Comparison of ENCODE assay signal across 1 cellular context in the genomic region with DNA sequence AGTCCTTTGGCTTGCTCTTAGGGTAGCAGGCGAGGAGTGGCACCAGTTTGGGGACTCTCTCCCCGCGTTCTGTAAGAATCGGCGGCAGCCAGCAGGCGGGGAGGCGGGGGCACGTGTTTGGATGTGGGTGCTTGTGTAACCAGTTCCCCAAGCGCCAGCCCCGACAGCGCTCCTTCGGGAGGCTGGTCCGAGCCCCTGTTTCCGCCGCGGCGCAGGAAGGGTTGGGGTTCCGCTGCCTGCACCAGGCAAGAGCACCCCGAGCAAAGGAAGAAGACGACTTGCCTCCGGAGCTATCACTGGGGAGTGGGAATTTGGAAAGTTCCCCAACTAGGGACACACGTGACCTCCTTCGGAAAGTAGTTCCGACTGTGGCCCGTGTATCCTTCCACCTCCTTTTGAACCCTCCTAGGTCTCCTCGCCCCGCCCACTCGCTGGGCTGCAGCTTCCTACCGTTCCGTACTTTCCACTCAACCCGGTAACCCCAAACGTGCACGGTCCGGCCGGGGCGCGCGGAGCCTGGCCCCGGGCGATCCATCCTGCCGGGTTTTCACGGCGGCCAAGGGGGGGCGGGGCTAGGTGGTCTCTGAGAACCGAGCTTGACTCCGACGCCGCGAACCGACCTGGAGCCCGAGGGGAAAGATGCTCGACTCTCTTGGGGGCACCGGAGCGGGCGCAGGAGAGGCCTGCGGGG.
TF ChIP-seq lines count a peak whose summit lies in the region.

No MANE protein-coding gene starts in this region.

TF ChIP-seq in HepG2, 621 proteins besides CTCF, POLR2A, EP300 and RAD21 (continued from another document and continues in another):
- TF ChIP-seq, protein P1, sequence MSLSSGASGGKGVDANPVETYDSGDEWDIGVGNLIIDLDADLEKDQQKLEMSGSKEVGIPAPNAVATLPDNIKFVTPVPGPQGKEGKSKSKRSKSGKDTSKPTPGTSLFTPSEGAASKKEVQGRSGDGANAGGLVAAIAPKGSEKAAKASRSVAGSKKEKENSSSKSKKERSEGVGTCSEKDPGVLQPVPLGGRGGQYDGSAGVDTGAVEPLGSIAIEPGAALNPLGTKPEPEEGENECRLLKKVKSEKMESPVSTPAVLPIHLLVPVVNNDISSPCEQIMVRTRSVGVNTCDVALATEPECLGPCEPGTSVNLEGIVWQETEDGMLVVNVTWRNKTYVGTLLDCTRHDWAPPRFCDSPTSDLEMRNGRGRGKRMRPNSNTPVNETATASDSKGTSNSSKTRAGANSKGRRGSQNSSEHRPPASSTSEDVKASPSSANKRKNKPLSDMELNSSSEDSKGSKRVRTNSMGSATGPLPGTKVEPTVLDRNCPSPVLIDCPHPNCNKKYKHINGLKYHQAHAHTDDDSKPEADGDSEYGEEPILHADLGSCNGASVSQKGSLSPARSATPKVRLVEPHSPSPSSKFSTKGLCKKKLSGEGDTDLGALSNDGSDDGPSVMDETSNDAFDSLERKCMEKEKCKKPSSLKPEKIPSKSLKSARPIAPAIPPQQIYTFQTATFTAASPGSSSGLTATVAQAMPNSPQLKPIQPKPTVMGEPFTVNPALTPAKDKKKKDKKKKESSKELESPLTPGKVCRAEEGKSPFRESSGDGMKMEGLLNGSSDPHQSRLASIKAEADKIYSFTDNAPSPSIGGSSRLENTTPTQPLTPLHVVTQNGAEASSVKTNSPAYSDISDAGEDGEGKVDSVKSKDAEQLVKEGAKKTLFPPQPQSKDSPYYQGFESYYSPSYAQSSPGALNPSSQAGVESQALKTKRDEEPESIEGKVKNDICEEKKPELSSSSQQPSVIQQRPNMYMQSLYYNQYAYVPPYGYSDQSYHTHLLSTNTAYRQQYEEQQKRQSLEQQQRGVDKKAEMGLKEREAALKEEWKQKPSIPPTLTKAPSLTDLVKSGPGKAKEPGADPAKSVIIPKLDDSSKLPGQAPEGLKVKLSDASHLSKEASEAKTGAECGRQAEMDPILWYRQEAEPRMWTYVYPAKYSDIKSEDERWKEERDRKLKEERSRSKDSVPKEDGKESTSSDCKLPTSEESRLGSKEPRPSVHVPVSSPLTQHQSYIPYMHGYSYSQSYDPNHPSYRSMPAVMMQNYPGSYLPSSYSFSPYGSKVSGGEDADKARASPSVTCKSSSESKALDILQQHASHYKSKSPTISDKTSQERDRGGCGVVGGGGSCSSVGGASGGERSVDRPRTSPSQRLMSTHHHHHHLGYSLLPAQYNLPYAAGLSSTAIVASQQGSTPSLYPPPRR (CRISPR knock-in tag; IDR thresholded peaks at IDR 0.05; ENCODE audit: borderline replicate concordance) = peak; percentile 78
- 0 out of 2 replicates have a peak, but pooled peaks have one; percentile 51 for TF ChIP-seq ZNF589 (CRISPR knock-in tag; conservative IDR thresholded peaks at IDR 0.05)
- peak; percentile 77 for TF ChIP-seq ETV5 (CRISPR knock-in tag; IDR thresholded peaks at IDR 0.05; ENCODE audit: borderline replicate concordance)
- TF ChIP-seq ZNF652 (CRISPR knock-in tag; IDR thresholded peaks at IDR 0.05; ENCODE audit: borderline replicate concordance, low read depth) = peak; percentile 15; the same call in 1 of the 2 replicates
- no peak for TF ChIP-seq ZNF546 (CRISPR knock-in tag; conservative IDR thresholded peaks at IDR 0.05)
- TF ChIP-seq, protein P2, sequence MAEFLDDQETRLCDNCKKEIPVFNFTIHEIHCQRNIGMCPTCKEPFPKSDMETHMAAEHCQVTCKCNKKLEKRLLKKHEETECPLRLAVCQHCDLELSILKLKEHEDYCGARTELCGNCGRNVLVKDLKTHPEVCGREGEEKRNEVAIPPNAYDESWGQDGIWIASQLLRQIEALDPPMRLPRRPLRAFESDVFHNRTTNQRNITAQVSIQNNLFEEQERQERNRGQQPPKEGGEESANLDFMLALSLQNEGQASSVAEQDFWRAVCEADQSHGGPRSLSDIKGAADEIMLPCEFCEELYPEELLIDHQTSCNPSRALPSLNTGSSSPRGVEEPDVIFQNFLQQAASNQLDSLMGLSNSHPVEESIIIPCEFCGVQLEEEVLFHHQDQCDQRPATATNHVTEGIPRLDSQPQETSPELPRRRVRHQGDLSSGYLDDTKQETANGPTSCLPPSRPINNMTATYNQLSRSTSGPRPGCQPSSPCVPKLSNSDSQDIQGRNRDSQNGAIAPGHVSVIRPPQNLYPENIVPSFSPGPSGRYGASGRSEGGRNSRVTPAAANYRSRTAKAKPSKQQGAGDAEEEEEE (CRISPR knock-in tag; IDR thresholded peaks at IDR 0.05; ENCODE audit: borderline replicate concordance) = peak; percentile 91; the same call in 1 of the 2 replicates
- peak; percentile 82; the same call in 1 of the 2 replicates for TF ChIP-seq ZBTB20 (CRISPR knock-in tag; IDR thresholded peaks at IDR 0.05; ENCODE audit: borderline replicate concordance, low read depth)
- no peak for TF ChIP-seq PBX2 (CRISPR knock-in tag; IDR thresholded peaks at IDR 0.05)
- TF ChIP-seq ZNF776 (CRISPR knock-in tag; IDR thresholded peaks at IDR 0.05) = 0 out of 2 replicates have a peak, but pooled peaks have one; percentile 60
- TF ChIP-seq SSRP1 (CRISPR knock-in tag; IDR thresholded peaks at IDR 0.05) = no peak; the same call in 1 of the 2 replicates
- TF ChIP-seq KAT2B (IDR thresholded peaks at IDR 0.05; ENCODE audit: borderline replicate concordance, low read depth, low read length) = no peak
- no peak for TF ChIP-seq CC2D1A (CRISPR knock-in tag; IDR thresholded peaks at IDR 0.05)
- TF ChIP-seq ARHGAP35 (CRISPR knock-in tag; IDR thresholded peaks at IDR 0.05; ENCODE audit: borderline replicate concordance) = no peak
- TF ChIP-seq FOXO4 (CRISPR knock-in tag; conservative IDR thresholded peaks at IDR 0.05) = no peak
- peak; percentile 84 for TF ChIP-seq ZNF503 (CRISPR knock-in tag; IDR thresholded peaks at IDR 0.05)
- TF ChIP-seq GATAD2A (CRISPR knock-in tag; IDR thresholded peaks at IDR 0.05) = peak; percentile 86
- peak; percentile 91; the same call in 1 of the 2 replicates for TF ChIP-seq ARID2 (CRISPR knock-in tag; IDR thresholded peaks at IDR 0.05; ENCODE audit: borderline replicate concordance)
- TF ChIP-seq ZNF101 (CRISPR knock-in tag; IDR thresholded peaks at IDR 0.05; ENCODE audit: borderline replicate concordance, low read depth) = peak; percentile 92; the same call in 1 of the 2 replicates
- TF ChIP-seq KDM3A (CRISPR knock-in tag; IDR thresholded peaks at IDR 0.05; ENCODE audit: low read depth) = peak; percentile 99
- no peak for TF ChIP-seq ZBTB42 (CRISPR knock-in tag; IDR thresholded peaks at IDR 0.05)
- TF ChIP-seq CBX5 (CRISPR knock-in tag; IDR thresholded peaks at IDR 0.05; ENCODE audit: borderline replicate concordance) = peak; percentile 95; the same call in 1 of the 2 replicates
- peak; percentile 86; the same call in 1 of the 2 replicates for TF ChIP-seq ZNF337 (CRISPR knock-in tag; IDR thresholded peaks at IDR 0.05; ENCODE audit: borderline replicate concordance, low read depth)
- TF ChIP-seq, protein P3, sequence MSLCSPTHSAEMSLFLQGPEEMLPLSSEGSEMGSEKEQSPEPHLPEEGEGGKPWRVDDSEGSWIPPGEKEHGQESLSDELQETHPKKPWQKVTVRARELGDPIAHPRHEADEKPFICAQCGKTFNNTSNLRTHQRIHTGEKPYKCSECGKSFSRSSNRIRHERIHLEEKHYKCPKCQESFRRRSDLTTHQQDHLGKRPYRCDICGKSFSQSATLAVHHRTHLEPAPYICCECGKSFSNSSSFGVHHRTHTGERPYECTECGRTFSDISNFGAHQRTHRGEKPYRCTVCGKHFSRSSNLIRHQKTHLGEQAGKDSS (CRISPR knock-in tag; IDR thresholded peaks at IDR 0.05; ENCODE audit: borderline replicate concordance, low read depth) = peak; percentile 94; the same call in 1 of the 2 replicates
- TF ChIP-seq POLR2AphosphoS2 (IDR thresholded peaks at IDR 0.05; ENCODE audit: low read depth, low read length) = no peak
- peak; percentile 58; the same call in 1 of the 2 replicates for TF ChIP-seq ZNF180 (CRISPR knock-in tag; IDR thresholded peaks at IDR 0.05; ENCODE audit: borderline replicate concordance, low read depth)
- TF ChIP-seq, protein P4, sequence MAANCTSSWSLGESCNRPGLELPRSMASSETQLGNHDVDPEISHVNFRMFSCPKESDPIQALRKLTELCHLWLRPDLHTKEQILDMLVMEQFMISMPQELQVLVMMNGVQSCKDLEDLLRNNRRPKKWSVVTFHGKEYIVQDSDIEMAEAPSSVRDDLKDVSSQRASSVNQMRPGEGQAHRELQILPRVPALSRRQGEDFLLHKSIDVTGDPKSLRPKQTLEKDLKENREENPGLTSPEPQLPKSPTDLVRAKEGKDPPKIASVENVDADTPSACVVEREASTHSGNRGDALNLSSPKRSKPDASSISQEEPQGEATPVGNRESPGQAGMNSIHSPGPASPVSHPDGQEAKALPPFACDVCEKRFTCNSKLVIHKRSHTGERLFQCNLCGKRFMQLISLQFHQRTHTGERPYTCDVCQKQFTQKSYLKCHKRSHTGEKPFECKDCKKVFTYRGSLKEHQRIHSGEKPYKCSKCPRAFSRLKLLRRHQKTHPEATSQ (CRISPR knock-in tag; IDR thresholded peaks at IDR 0.05; ENCODE audit: borderline replicate concordance) = peak; percentile 63; the same call in 1 of the 2 replicates
- peak; percentile 85 for TF ChIP-seq ZMYM3 (CRISPR knock-in tag; IDR thresholded peaks at IDR 0.05)
- peak; percentile 86 for TF ChIP-seq GABPB1 (CRISPR knock-in tag; IDR thresholded peaks at IDR 0.05)
- 0 out of 2 replicates have a peak, but pooled peaks have one; percentile 56 for TF ChIP-seq NR0B2 (CRISPR knock-in tag; IDR thresholded peaks at IDR 0.05)
- TF ChIP-seq ZNF619 (CRISPR knock-in tag; IDR thresholded peaks at IDR 0.05) = no peak
- TF ChIP-seq SP4 (CRISPR knock-in tag; IDR thresholded peaks at IDR 0.05) = peak; percentile 96
- TF ChIP-seq ERF (CRISPR knock-in tag; IDR thresholded peaks at IDR 0.05) = peak; percentile 86
- TF ChIP-seq, protein P5, sequence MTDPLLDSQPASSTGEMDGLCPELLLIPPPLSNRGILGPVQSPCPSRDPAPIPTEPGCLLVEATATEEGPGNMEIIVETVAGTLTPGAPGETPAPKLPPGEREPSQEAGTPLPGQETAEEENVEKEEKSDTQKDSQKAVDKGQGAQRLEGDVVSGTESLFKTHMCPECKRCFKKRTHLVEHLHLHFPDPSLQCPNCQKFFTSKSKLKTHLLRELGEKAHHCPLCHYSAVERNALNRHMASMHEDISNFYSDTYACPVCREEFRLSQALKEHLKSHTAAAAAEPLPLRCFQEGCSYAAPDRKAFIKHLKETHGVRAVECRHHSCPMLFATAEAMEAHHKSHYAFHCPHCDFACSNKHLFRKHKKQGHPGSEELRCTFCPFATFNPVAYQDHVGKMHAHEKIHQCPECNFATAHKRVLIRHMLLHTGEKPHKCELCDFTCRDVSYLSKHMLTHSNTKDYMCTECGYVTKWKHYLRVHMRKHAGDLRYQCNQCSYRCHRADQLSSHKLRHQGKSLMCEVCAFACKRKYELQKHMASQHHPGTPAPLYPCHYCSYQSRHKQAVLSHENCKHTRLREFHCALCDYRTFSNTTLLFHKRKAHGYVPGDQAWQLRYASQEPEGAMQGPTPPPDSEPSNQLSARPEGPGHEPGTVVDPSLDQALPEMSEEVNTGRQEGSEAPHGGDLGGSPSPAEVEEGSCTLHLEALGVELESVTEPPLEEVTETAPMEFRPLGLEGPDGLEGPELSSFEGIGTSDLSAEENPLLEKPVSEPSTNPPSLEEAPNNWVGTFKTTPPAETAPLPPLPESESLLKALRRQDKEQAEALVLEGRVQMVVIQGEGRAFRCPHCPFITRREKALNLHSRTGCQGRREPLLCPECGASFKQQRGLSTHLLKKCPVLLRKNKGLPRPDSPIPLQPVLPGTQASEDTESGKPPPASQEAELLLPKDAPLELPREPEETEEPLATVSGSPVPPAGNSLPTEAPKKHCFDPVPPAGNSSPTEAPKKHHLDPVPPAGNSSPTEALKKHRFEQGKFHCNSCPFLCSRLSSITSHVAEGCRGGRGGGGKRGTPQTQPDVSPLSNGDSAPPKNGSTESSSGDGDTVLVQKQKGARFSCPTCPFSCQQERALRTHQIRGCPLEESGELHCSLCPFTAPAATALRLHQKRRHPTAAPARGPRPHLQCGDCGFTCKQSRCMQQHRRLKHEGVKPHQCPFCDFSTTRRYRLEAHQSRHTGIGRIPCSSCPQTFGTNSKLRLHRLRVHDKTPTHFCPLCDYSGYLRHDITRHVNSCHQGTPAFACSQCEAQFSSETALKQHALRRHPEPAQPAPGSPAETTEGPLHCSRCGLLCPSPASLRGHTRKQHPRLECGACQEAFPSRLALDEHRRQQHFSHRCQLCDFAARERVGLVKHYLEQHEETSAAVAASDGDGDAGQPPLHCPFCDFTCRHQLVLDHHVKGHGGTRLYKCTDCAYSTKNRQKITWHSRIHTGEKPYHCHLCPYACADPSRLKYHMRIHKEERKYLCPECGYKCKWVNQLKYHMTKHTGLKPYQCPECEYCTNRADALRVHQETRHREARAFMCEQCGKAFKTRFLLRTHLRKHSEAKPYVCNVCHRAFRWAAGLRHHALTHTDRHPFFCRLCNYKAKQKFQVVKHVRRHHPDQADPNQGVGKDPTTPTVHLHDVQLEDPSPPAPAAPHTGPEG (CRISPR knock-in tag; IDR thresholded peaks at IDR 0.05) = peak; percentile 90
